Comparison of ENCODE assay signal across 10 cellular contexts in the genomic region with DNA sequence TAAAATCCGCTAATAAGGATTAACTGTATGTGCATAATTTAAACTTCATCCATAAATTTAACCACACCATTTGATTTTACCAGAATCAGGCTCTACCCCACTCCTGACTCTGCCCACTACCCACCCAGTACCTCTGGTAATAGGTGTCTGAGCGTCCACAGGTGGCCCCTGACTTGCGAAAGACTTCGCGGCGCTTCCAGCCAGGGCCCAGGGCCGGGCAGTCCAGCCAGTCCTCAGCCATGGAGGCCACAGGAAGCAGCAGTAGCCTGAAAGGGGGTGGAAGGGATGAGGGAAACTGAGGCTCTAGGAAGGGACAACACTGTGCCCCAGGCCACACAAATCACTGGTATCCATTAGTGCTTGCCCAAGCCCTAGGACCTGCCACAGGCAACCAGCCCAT. TPM values are rescaled to one million over a fixed set of nuclear protein-coding genes. Genes with fewer than 3 reads are reported as not detected.
A peak's percentile ranks its signal among the peaks of the same experiment; 100 is the strongest.
DNase-seq lines count a peak whose midpoint lies in the region; ATAC-seq lines count a peak whose summit lies in the region.
"Had no signal": no experiment of that assay in that cellular context is flagged by ENCODE, and none has a peak within 500 bp of the region (broad histone marks: within the 10 kb centered on the region; RNA-seq: fewer than 3 reads in every experiment).

No MANE protein-coding gene starts in this region.

- no peaks in the 10 kb centered on the region for H3K27me3 ChIP-seq in subcutaneous abdominal adipose tissue (ENCODE audit: control insufficient read depth in 5 of 5, insufficient read depth in 4 of 5, low read length in 5 of 5)
- H3K27me3 ChIP-seq: SJCRH30 had no signal

- no peak for ATAC-seq in activated T-helper 17 cell treated with anti-CD3 and anti-CD28 coated beads, Interleukin-2, amount 50 U/mL, for 72 hours (replicated peaks)
- no peak for ATAC-seq in GM21528 (IDR thresholded peaks at IDR 0.05; ENCODE audit: low FRiP score, unreplicated experiment)

- no peaks in the 10 kb centered on the region for H3K9me3 ChIP-seq in subcutaneous abdominal adipose tissue (ENCODE audit: control insufficient read depth in 5 of 5, low read length in 5 of 5)
- H3K9me3 ChIP-seq: SJCRH30 had no signal

- peak overlapping the region in 2 of 5 donors; percentile 96 to 100 for H3K4me3 ChIP-seq in subcutaneous abdominal adipose tissue (ENCODE audit: low read depth in 1 of 5, low read length in 5 of 5)

- H3K27me3 Mint-ChIP-seq in activated naive CD4-positive, alpha-beta T cell treated with anti-CD3 and anti-CD28 coated beads for 36 hours (ENCODE audit: low read depth), result no peaks in the 10 kb centered on the region
- no peaks in the 10 kb centered on the region for H3K27me3 Mint-ChIP-seq in activated T-helper 17 cell treated with anti-CD3 and anti-CD28 coated beads, Interleukin-2, amount 50 U/mL, for 72 hours
- H3K27me3 Mint-ChIP-seq in immature natural killer cell (ENCODE audit: low read depth in 3 of 3), result peaks cover 10 to 18% (median 14%) of the 10 kb centered on the region in 3 donors

- H3K27ac ChIP-seq in subcutaneous abdominal adipose tissue (ENCODE audit: low read depth, low read length) (no peak overlapping the region), caudate nucleus (ENCODE audit: low read depth, low read length) (no peak overlapping the region)
- H3K27ac ChIP-seq: SJCRH30 had no signal

- CTCF ChIA-PET in activated naive CD4-positive, alpha-beta T cell treated with anti-CD3 and anti-CD28 coated beads for 36 hours (lab: Charles Lee), result no interaction called here

- DNase-seq in activated naive CD4-positive, alpha-beta T cell treated with anti-CD3 and anti-CD28 coated beads for 36 hours, result no peak
- DNase-seq in activated naive CD4-positive, alpha-beta T cell treated with anti-CD3 and anti-CD28 coated beads, Interleukin-2, amount 50 U/mL, for 16 hours, result no peak
- DNase-seq in immature natural killer cell (no peak), DMS114 treated with DMSO at 0.1 percent for 48 hours (lab: John Stamatoyannopoulos, UW; ENCODE audit: unreplicated experiment) (no peak), caudate nucleus (lab: John Stamatoyannopoulos, UW) (no peak)
- DNase-seq: amniotic stem cell, SJCRH30 had no signal

- peak overlapping the region; percentile 97 for H3K4me3 Mint-ChIP-seq in activated naive CD4-positive, alpha-beta T cell treated with anti-CD3 and anti-CD28 coated beads for 36 hours
- peak overlapping the region; percentile 86 for H3K4me3 Mint-ChIP-seq in activated T-helper 17 cell treated with anti-CD3 and anti-CD28 coated beads, Interleukin-2, amount 50 U/mL, for 72 hours
- H3K4me3 Mint-ChIP-seq in immature natural killer cell, result peak overlapping the region; percentile 95 to 98 (median 97)

- peaks cover 8 to 67% (median 59%) of the 10 kb centered on the region in 5 donors for H3K36me3 ChIP-seq in subcutaneous abdominal adipose tissue (ENCODE audit: control insufficient read depth in 5 of 5, insufficient read depth in 5 of 5, low read length in 5 of 5)

- peaks cover 31% of the 10 kb centered on the region for H3K4me1 Mint-ChIP-seq in activated naive CD4-positive, alpha-beta T cell treated with anti-CD3 and anti-CD28 coated beads for 36 hours (ENCODE audit: low read depth)
- peaks cover 27% of the 10 kb centered on the region for H3K4me1 Mint-ChIP-seq in activated T-helper 17 cell treated with anti-CD3 and anti-CD28 coated beads, Interleukin-2, amount 50 U/mL, for 72 hours
- H3K4me1 Mint-ChIP-seq in immature natural killer cell, result peaks cover 35 to 39% of the 10 kb centered on the region in 2 donors

- no peaks in the 10 kb centered on the region for H3K9me3 Mint-ChIP-seq in activated naive CD4-positive, alpha-beta T cell treated with anti-CD3 and anti-CD28 coated beads for 36 hours
- H3K9me3 Mint-ChIP-seq in activated T-helper 17 cell treated with anti-CD3 and anti-CD28 coated beads, Interleukin-2, amount 50 U/mL, for 72 hours, result no peaks in the 10 kb centered on the region
- no peaks in the 10 kb centered on the region for H3K9me3 Mint-ChIP-seq in immature natural killer cell

- intact Hi-C loops in activated naive CD4-positive, alpha-beta T cell treated with anti-CD3 and anti-CD28 coated beads for 36 hours (cut with micrococcal nuclease), result loop anchor here (10.0 kb wide), 1 partner anchor 1345 kb away; no protein-coding TSS in a partner anchor

- peak overlapping the region; percentile 35 to 100 (median 97) for H3K9ac ChIP-seq in subcutaneous abdominal adipose tissue (ENCODE audit: low read length in 5 of 5)

- peaks cover 52% of the 10 kb centered on the region for H3K36me3 Mint-ChIP-seq in activated naive CD4-positive, alpha-beta T cell treated with anti-CD3 and anti-CD28 coated beads for 36 hours (ENCODE audit: low read depth)
- peaks cover 94% of the 10 kb centered on the region for H3K36me3 Mint-ChIP-seq in activated T-helper 17 cell treated with anti-CD3 and anti-CD28 coated beads, Interleukin-2, amount 50 U/mL, for 72 hours (ENCODE audit: low read depth)
- H3K36me3 Mint-ChIP-seq in immature natural killer cell, result peaks cover 22 to 50% (median 26%) of the 10 kb centered on the region in 3 donors

- H3K27ac Mint-ChIP-seq in activated naive CD4-positive, alpha-beta T cell treated with anti-CD3 and anti-CD28 coated beads for 36 hours, result no peak overlapping the region
- peak overlapping the region; percentile 91 for H3K27ac Mint-ChIP-seq in activated T-helper 17 cell treated with anti-CD3 and anti-CD28 coated beads, Interleukin-2, amount 50 U/mL, for 72 hours
- peak overlapping the region; percentile 83 to 97 (median 94) for H3K27ac Mint-ChIP-seq in immature natural killer cell

- peaks cover 4 to 30% (median 27%) of the 10 kb centered on the region in 5 donors for H3K4me1 ChIP-seq in subcutaneous abdominal adipose tissue (ENCODE audit: control insufficient read depth in 5 of 5, insufficient read depth in 5 of 5, low read length in 5 of 5)

RNA-seq across cellular contexts. Expression of gene MBD1, which starts 1.6 kb away (rescaled TPM):
- 10 to 100 TPM; 66.4 to 69.0 TPM for total RNA-seq in activated naive CD4-positive, alpha-beta T cell treated with anti-CD3 and anti-CD28 coated beads for 36 hours
- total RNA-seq in activated T-helper 17 cell treated with anti-CD3 and anti-CD28 coated beads, Interleukin-2, amount 50 U/mL, for 72 hours, result 10 to 100 TPM; 89.9 to 98.7 TPM
- polyA plus RNA-seq in immature natural killer cell, result 10 to 100 TPM; 18.7 to 41.4 (median 21.6) TPM

RNA-seq across cellular contexts. Expression of gene CXXC1, which starts 7.7 kb away (rescaled TPM):
- 10 to 100 TPM; 71.5 to 75.3 TPM for total RNA-seq in activated naive CD4-positive, alpha-beta T cell treated with anti-CD3 and anti-CD28 coated beads for 36 hours
- 100 to 1,000 TPM; 125 to 129 TPM for total RNA-seq in activated T-helper 17 cell treated with anti-CD3 and anti-CD28 coated beads, Interleukin-2, amount 50 U/mL, for 72 hours
- polyA plus RNA-seq in immature natural killer cell, result 10 to 100 TPM; 37.5 to 71.3 (median 52.0) TPM

RNA-seq across cellular contexts. Expression of gene CFAP53, which starts 13.5 kb away (rescaled TPM):
- under 1 TPM; 0.40 to 0.43 TPM for total RNA-seq in activated naive CD4-positive, alpha-beta T cell treated with anti-CD3 and anti-CD28 coated beads for 36 hours
- 1 to 10 TPM in 1 of 2 donors, under 1 TPM in 1; 0.61 to 3.0 TPM for total RNA-seq in activated T-helper 17 cell treated with anti-CD3 and anti-CD28 coated beads, Interleukin-2, amount 50 U/mL, for 72 hours
- polyA plus RNA-seq in immature natural killer cell, result under 1 TPM in 2 of 3 donors, not detected in 1; 0.17 to 0.34 TPM
- total RNA-seq: SJCRH30 had no signal
